ENCODE assay signal across 21 cellular contexts in the genomic region with DNA sequence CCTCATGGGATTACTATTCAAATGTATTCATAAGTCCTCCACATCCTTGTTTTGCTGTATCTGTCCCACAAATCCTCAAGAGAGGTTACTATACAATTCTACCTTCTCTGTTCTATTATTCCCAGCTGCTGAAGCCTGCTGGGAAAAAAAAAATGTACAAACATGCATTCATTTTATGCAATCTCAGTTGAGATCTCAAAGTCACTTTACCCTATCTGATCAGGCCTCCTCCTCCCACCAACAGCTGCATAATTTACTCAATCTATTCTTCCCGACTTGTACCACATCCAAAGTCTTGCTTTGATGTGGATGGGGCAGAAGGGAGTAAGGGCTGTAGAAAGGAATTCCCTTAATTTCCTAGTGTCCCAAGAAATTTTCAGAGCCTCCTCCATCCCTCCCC. TPM values are rescaled to one million over a fixed set of nuclear protein-coding genes. Genes with fewer than 3 reads are reported as not detected.
DNase-seq lines count a peak whose midpoint lies in the region; ATAC-seq and TF ChIP-seq lines count a peak whose summit lies in the region.
"Had no signal": no experiment of that assay in that cellular context is flagged by ENCODE, and none has a peak within 500 bp of the region (broad histone marks: within the 10 kb centered on the region; RNA-seq: fewer than 3 reads in every experiment).

No MANE protein-coding gene starts in this region.

- no peak overlapping the region for H3K27ac ChIP-seq in CD4-positive, alpha-beta T cell (ENCODE audit: low read depth, low read length)
- H3K27ac ChIP-seq: epithelial cell of prostate, heart right ventricle, VCaP had no signal

- CTCF ChIA-PET in CD4-positive, alpha-beta T cell (lab: Charles Lee) = no interaction called here

- no peaks in the 10 kb centered on the region for H3K27me3 Mint-ChIP-seq in CD4-positive, alpha-beta T cell
- H3K27me3 Mint-ChIP-seq in HFFc6 (ENCODE audit: insufficient read depth) = no peaks in the 10 kb centered on the region
- no peaks in the 10 kb centered on the region for H3K27me3 Mint-ChIP-seq in activated naive CD8-positive, alpha-beta T cell

- POLR2A ChIA-PET in CD4-positive, alpha-beta T cell (lab: Charles Lee) = interaction anchor here (0.6 to 2.9 kb wide), 3 partner anchors 19 to 28 kb away, joined by 3 to 10 read pairs (median 5); partner anchors contain the start of gene PSIP1

- H3K27ac Mint-ChIP-seq in CD4-positive, alpha-beta T cell = peak overlapping the region; percentile 67
- peak overlapping the region; percentile 0; the same call in 1 of the 2 replicates for H3K27ac Mint-ChIP-seq in HFFc6
- peak overlapping the region; percentile 37 for H3K27ac Mint-ChIP-seq in activated naive CD8-positive, alpha-beta T cell

- H3K4me3 ChIP-seq in fibroblast of villous mesenchyme (ENCODE audit: low read depth, low read length) = no peak overlapping the region
- H3K4me3 ChIP-seq: heart right ventricle had no signal

- H3K9me3 ChIP-seq in CD4-positive, alpha-beta T cell (ENCODE audit: control insufficient read depth, low read length) = no peaks in the 10 kb centered on the region
- H3K9me3 ChIP-seq: heart right ventricle had no signal

- H3K4me3 Mint-ChIP-seq in CD4-positive, alpha-beta T cell = no peak overlapping the region
- H3K4me3 Mint-ChIP-seq in HFFc6 = no peak overlapping the region
- H3K4me3 Mint-ChIP-seq in activated naive CD8-positive, alpha-beta T cell = no peak overlapping the region

- TF ChIP-seq CTCF in CD4-positive, alpha-beta T cell (IDR thresholded peaks at IDR 0.05) = no peak
- TF ChIP-seq CTCF in HFFc6 (IDR thresholded peaks at IDR 0.05) (no peak), fibroblast of villous mesenchyme (IDR thresholded peaks at IDR 0.05; ENCODE audit: insufficient read depth, low read depth, low read length) (no peak)

- no peaks in the 10 kb centered on the region for H3K27me3 ChIP-seq in CD4-positive, alpha-beta T cell (ENCODE audit: control insufficient read depth, insufficient read depth, low read length)
- H3K27me3 ChIP-seq: heart right ventricle had no signal

- H3K4me1 Mint-ChIP-seq in CD4-positive, alpha-beta T cell (ENCODE audit: low read depth) = peaks cover 45% of the 10 kb centered on the region
- H3K4me1 Mint-ChIP-seq in HFFc6 (ENCODE audit: low read depth) = peaks cover 11% of the 10 kb centered on the region
- H3K4me1 Mint-ChIP-seq in activated naive CD8-positive, alpha-beta T cell (ENCODE audit: low read depth) = peaks cover 42% of the 10 kb centered on the region

- H3K36me3 Mint-ChIP-seq in CD4-positive, alpha-beta T cell (ENCODE audit: low read depth) = peaks cover 80% of the 10 kb centered on the region
- peaks cover 9% of the 10 kb centered on the region; the same call in 1 of the 2 replicates for H3K36me3 Mint-ChIP-seq in HFFc6 (ENCODE audit: low read depth)
- H3K36me3 Mint-ChIP-seq in activated naive CD8-positive, alpha-beta T cell = peaks cover 11% of the 10 kb centered on the region

- ATAC-seq in CD4-positive, alpha-beta T cell (ENCODE audit: poor library complexity) = no peak
- ATAC-seq in HG03565 (IDR thresholded peaks at IDR 0.05; ENCODE audit: unreplicated experiment) = no peak
- ATAC-seq: heart right ventricle, right cardiac atrium had no signal

- no peaks in the 10 kb centered on the region for H3K9me3 Mint-ChIP-seq in CD4-positive, alpha-beta T cell
- no peaks in the 10 kb centered on the region for H3K9me3 Mint-ChIP-seq in HFFc6
- no peaks in the 10 kb centered on the region for H3K9me3 Mint-ChIP-seq in activated naive CD8-positive, alpha-beta T cell (ENCODE audit: low read depth)

- intact Hi-C loops in CD4-positive, alpha-beta T cell (cut with DNase I, micrococcal nuclease) = loop anchor here in 1 of 2 experiments (5.0 kb wide), 1 partner anchor 125 kb away; no protein-coding TSS in a partner anchor

- no peak for DNase-seq in CD4-positive, alpha-beta T cell
- DNase-seq in HFFc6 (no peak), fibroblast of villous mesenchyme (ENCODE audit: low read depth) (peak; percentile 22), NCI-H524 treated with DMSO at 0.1 percent for 48 hours (lab: John Stamatoyannopoulos, UW) (no peak), Ammon's horn (ENCODE audit: low spot score) (no peak), NCI-H82 treated with DMSO at 0.1 percent for 48 hours (lab: John Stamatoyannopoulos, UW; ENCODE audit: unreplicated experiment) (no peak)
- DNase-seq: C1 segment of cervical spinal cord; DMS79 treated with DMSO at 0.1 percent for 48 hours; heart right ventricle; islet precursor cell; mesendoderm; NCI-H187 treated with DMSO at 0.1 percent for 48 hours; NCI-H526; nucleus accumbens; OCI-M1; right cardiac atrium; stimulated activated CD8-positive, alpha-beta memory T cell treated with anti-CD3 and anti-CD28 coated beads, Interleukin-4, amount 100 ng/mL, for 48 hours had no signal

RNA-seq across cellular contexts. Expression of gene PSIP1, which starts 28.6 kb away (rescaled TPM):
- 100 to 1,000 TPM; 127 to 132 TPM for total RNA-seq in CD4-positive, alpha-beta T cell
- total RNA-seq in HFFc6 (2021; fragmentation: NEBNext Ultra II Directional; extraction: Animal tissue kit (Norgen Biotek cat#: 25700)) = 10 to 100 TPM; 32.6 to 56.7 (median 48.5) TPM
- total RNA-seq in fibroblast of villous mesenchyme = 30.3 and 38.4 TPM in 2 replicates

RNA-seq across cellular contexts. Expression of gene SNAPC3, which starts 59.5 kb away (rescaled TPM):
- total RNA-seq in CD4-positive, alpha-beta T cell = 1 to 10 TPM; 3.3 to 4.7 TPM
- 10 to 100 TPM; 35.9 to 41.5 (median 40.8) TPM for total RNA-seq in HFFc6 (2021; fragmentation: NEBNext Ultra II Directional; extraction: Animal tissue kit (Norgen Biotek cat#: 25700))
- total RNA-seq in fibroblast of villous mesenchyme = 40.9 and 59.6 TPM in 2 replicates

Comparison
In these comparisons a context has a peak if more than half of its experiments do, and no peak if none do; other contexts are left out.
1. H3K27ac Mint-ChIP-seq: peak in every context shown above with its lines; median percentile 67 in CD4-positive, alpha-beta T cell; 37 in activated naive CD8-positive, alpha-beta T cell; 0 in HFFc6.